Comparison of ENCODE assay signal across 1 cellular context in genomic region chr11:77129841-77130756, GRCh38.
TF ChIP-seq lines count a peak whose summit lies in the region.

No MANE protein-coding gene starts in this region.

TF ChIP-seq in H1, 55 proteins besides CTCF, POLR2A, EP300 and RAD21 (continued from another document):
- TF ChIP-seq CTBP2 (IDR thresholded peaks at IDR 0.05; ENCODE audit: borderline replicate concordance, insufficient read depth, insufficient read length, low read length) (no peak), NRF1 (IDR thresholded peaks at IDR 0.05; ENCODE audit: low read depth, low read length) (no peak), GABPA (IDR thresholded peaks at IDR 0.05; ENCODE audit: borderline replicate concordance, insufficient read depth, low read length) (no peak)
